In the genomic region with DNA sequence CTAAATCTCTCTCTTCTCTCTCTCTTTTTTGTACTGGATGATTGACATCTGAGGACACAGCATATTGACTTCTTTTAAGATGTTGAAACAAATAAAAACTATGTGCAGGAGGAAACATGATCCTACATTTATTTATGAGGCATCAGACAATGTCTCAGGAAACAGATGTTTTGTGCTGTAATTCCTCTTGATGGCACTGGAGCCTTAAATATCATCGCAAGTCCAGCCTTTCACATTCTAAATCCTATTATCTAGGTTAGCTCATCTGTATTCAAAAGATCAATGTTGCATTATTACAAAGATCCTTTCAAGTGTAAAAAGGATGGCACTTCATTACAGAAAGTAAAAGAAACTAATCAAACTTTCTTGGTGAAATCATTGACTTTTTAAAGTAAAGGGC, we compare ENCODE assay signal across 12 cellular contexts.
A peak's percentile ranks its signal among the peaks of the same experiment; 100 is the strongest.
DNase-seq lines count a peak whose midpoint lies in the region; ATAC-seq, FAIRE-seq and TF ChIP-seq lines count a peak whose summit lies in the region.
"Had no signal": no experiment of that assay in that cellular context is flagged by ENCODE, and none has a peak within 500 bp of the region (broad histone marks: within the 10 kb centered on the region; RNA-seq: fewer than 3 reads in every experiment).

No MANE protein-coding gene starts in this region.

- FAIRE-seq in GM12892 (lab: Jason Lieb, UNC), result no peak

- no peaks in the 10 kb centered on the region for H3K36me3 ChIP-seq in adipocyte (ENCODE audit: control insufficient read depth, insufficient read depth, low read length, severe bottlenecking)
- H3K36me3 ChIP-seq: esophagus muscularis mucosa had no signal

- no peak for ATAC-seq in stimulated activated effector memory CD8-positive, alpha-beta T cell treated with anti-CD3 and anti-CD28 coated beads, Interleukin-12 subunit alpha, Interleukin-12 subunit beta, amount 100 ng/mL, for 72 hours
- no peak for ATAC-seq in HG03457 (IDR thresholded peaks at IDR 0.05; ENCODE audit: unreplicated experiment)

- no peak for TF ChIP-seq POLR2A in GM12892 (IDR thresholded peaks at IDR 0.05; ENCODE audit: low read depth, low read length)

- H3K4me1 ChIP-seq in adipocyte (ENCODE audit: control insufficient read depth, insufficient read depth, low read length), result peaks cover 17% of the 10 kb centered on the region

- DNase-seq in DMS 273 treated with DMSO at 0.1 percent for 48 hours (lab: John Stamatoyannopoulos, UW) (peak; percentile 36), LHCN-M2 (ENCODE audit: low read depth) (peak; percentile 15), adipocyte (ENCODE audit: low read depth) (peak; percentile 50), lung microvascular endothelial cell (ENCODE audit: low read depth in 2 of 2) (peak; percentile 61 to 68), GM12892 (ENCODE audit: insufficient read length) (no peak), T-helper 9 cell (no peak)
- DNase-seq in stimulated activated effector memory CD8-positive, alpha-beta T cell treated with anti-CD3 and anti-CD28 coated beads, Interleukin-12 subunit alpha, Interleukin-12 subunit beta, amount 100 ng/mL, for 72 hours (ENCODE audit: low spot score in 2 of 2), result no peak
- DNase-seq: activated gamma-delta T cell treated with Interleukin-2 at 50 U/mL for 16 hours, GDM1, trophoblast cell had no signal

- H3K4me1 Mint-ChIP-seq in stimulated activated effector memory CD8-positive, alpha-beta T cell treated with anti-CD3 and anti-CD28 coated beads, Interleukin-12 subunit alpha, Interleukin-12 subunit beta, amount 100 ng/mL, for 72 hours, result peaks cover 36% of the 10 kb centered on the region

- no peaks in the 10 kb centered on the region for H3K9me3 ChIP-seq in adipocyte (ENCODE audit: control insufficient read depth, low read length)
- H3K9me3 ChIP-seq: esophagus muscularis mucosa had no signal

- H3K36me3 Mint-ChIP-seq in stimulated activated effector memory CD8-positive, alpha-beta T cell treated with anti-CD3 and anti-CD28 coated beads, Interleukin-12 subunit alpha, Interleukin-12 subunit beta, amount 100 ng/mL, for 72 hours, result no peaks in the 10 kb centered on the region

- H3K9me3 Mint-ChIP-seq in stimulated activated effector memory CD8-positive, alpha-beta T cell treated with anti-CD3 and anti-CD28 coated beads, Interleukin-12 subunit alpha, Interleukin-12 subunit beta, amount 100 ng/mL, for 72 hours, result no peaks in the 10 kb centered on the region

- H3K27ac Mint-ChIP-seq in stimulated activated effector memory CD8-positive, alpha-beta T cell treated with anti-CD3 and anti-CD28 coated beads, Interleukin-12 subunit alpha, Interleukin-12 subunit beta, amount 100 ng/mL, for 72 hours, result no peak overlapping the region

- no peaks in the 10 kb centered on the region for H3K27me3 ChIP-seq in adipocyte (replicated peaks; ENCODE audit: control insufficient read depth, insufficient read depth, low read length)

- no peak overlapping the region for H3K9ac ChIP-seq in adipocyte (ENCODE audit: low read length)

- no peak overlapping the region for H3K4me3 ChIP-seq in adipocyte (ENCODE audit: low read length)
- H3K4me3 ChIP-seq: esophagus muscularis mucosa had no signal

- no peak overlapping the region for H3K4me3 Mint-ChIP-seq in stimulated activated effector memory CD8-positive, alpha-beta T cell treated with anti-CD3 and anti-CD28 coated beads, Interleukin-12 subunit alpha, Interleukin-12 subunit beta, amount 100 ng/mL, for 72 hours

Comparison
In these comparisons a context has a peak if more than half of its experiments do, and no peak if none do; other contexts are left out.
1. DNase-seq: peak in DMS 273 treated with DMSO at 0.1 percent for 48 hours (single experiment), LHCN-M2 (single experiment), adipocyte (single experiment) and lung microvascular endothelial cell (2 of 2); none in stimulated activated effector memory CD8-positive, alpha-beta T cell treated with anti-CD3 and anti-CD28 coated beads, Interleukin-12 subunit alpha, Interleukin-12 subunit beta, amount 100 ng/mL, for 72 hours (0 of 2), GM12892 (single experiment) and T-helper 9 cell (single experiment).